In the genomic region with DNA sequence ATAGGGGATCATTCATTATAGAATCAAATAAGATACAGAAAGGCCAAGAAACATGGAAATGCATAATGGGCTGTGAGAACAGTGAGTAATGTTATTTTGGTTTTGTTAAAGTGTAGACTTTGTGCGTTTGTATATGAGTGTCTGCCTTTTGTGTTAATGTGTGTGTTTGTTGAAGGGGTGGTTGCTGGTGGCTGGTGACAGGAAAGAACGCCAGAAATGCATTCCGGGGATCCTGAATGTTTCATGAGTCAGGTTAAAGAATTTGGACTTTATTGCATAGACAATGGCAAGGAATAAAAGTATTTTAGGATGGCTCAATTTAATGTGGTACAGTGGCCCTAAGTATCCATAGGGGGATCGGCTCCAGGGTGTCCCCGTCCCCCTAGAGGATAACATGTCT, we compare ENCODE assay signal across 27 cellular contexts.
DNase-seq lines count a peak whose midpoint lies in the region; ATAC-seq, FAIRE-seq and TF ChIP-seq lines count a peak whose summit lies in the region.
"Had no signal": no experiment of that assay in that cellular context is flagged by ENCODE, and none has a peak within 500 bp of the region (broad histone marks: within the 10 kb centered on the region; RNA-seq: fewer than 3 reads in every experiment).

No MANE protein-coding gene starts in this region.

- no peaks in the 10 kb centered on the region for H3K9me3 Mint-ChIP-seq in astrocyte (ENCODE audit: unreplicated experiment)
- H3K9me3 Mint-ChIP-seq in osteocyte (ENCODE audit: unreplicated experiment) = no peaks in the 10 kb centered on the region
- no peaks in the 10 kb centered on the region for H3K9me3 Mint-ChIP-seq in endodermal cell

- no peak overlapping the region for H3K9ac ChIP-seq in PC-3 (ENCODE audit: low read length)
- H3K9ac ChIP-seq in astrocyte (ENCODE audit: low read length) = no peak overlapping the region
- H3K9ac ChIP-seq in endodermal cell (ENCODE audit: extremely low read depth, low read length, poor library complexity, severe bottlenecking) = no peak overlapping the region
- H3K9ac ChIP-seq: BLaER1 had no signal

- H4K20me1 ChIP-seq in PC-3 (ENCODE audit: low read length) = no peaks in the 10 kb centered on the region
- H4K20me1 ChIP-seq in astrocyte (ENCODE audit: insufficient read depth, low read length) = no peaks in the 10 kb centered on the region
- H4K20me1 ChIP-seq: BLaER1 had no signal

- peak; percentile 53 for ATAC-seq in PC-3
- ATAC-seq: GM12878 had no signal

- H3F3A ChIP-seq in PC-3 (ENCODE audit: low read length, unreplicated experiment) = no peaks in the 10 kb centered on the region

- 81 to 96% methylated on average over 3 to 5 of the region's 5 CpGs for WGBS in endodermal cell (ENCODE audit: insufficient coverage in 1 of 2, insufficient read length in 1 of 2), 2 experiments

- no peaks in the 10 kb centered on the region for H3K79me2 ChIP-seq in PC-3 (ENCODE audit: low read length)
- no peaks in the 10 kb centered on the region for H3K79me2 ChIP-seq in astrocyte (ENCODE audit: insufficient read depth, low read length)

- no peak overlapping the region for H3K27ac Mint-ChIP-seq in astrocyte (ENCODE audit: unreplicated experiment)
- peak overlapping the region; percentile 46 for H3K27ac Mint-ChIP-seq in osteocyte (ENCODE audit: unreplicated experiment)
- no peak overlapping the region for H3K27ac Mint-ChIP-seq in endodermal cell
- H3K27ac Mint-ChIP-seq: CD14-positive monocyte; CD4-positive, alpha-beta memory T cell; CD4-positive, CD25-positive, alpha-beta regulatory T cell had no signal

- peak; percentile 48 for DNase-seq in PC-3
- DNase-seq in astrocyte (ENCODE audit: low read depth) = peak; percentile 3
- DNase-seq in astrocyte of the spinal cord (ENCODE audit: low read depth, low spot score) = peak; percentile 13
- no peak for DNase-seq in osteocyte (ENCODE audit: extremely low spot score, unreplicated experiment)
- no peak for DNase-seq in NCI-H345 treated with DMSO at 0.1 percent for 48 hours (lab: John Stamatoyannopoulos, UW; ENCODE audit: unreplicated experiment)
- no peak for DNase-seq in NCI-H2227 (lab: John Stamatoyannopoulos, UW; ENCODE audit: unreplicated experiment)
- no peak for DNase-seq in endodermal cell
- no peak for DNase-seq in effector CD8-positive, alpha-beta T cell (lab: John Stamatoyannopoulos, UW)
- DNase-seq: 8988T; ACHN; BE2C; C1 segment of cervical spinal cord; CD4-positive, alpha-beta memory T cell; CD4-positive, CD25-positive, alpha-beta regulatory T cell; CD8-positive, alpha-beta memory T cell; COR-L47; DMS 273 treated with DMSO at 0.1 percent for 48 hours; DMS153; DMS53; DMS79 treated with DMSO at 0.1 percent for 48 hours; GDM1 had no signal

- no peaks in the 10 kb centered on the region for H3K36me3 Mint-ChIP-seq in astrocyte (ENCODE audit: low read depth, unreplicated experiment)
- H3K36me3 Mint-ChIP-seq in osteocyte (ENCODE audit: unreplicated experiment) = no peaks in the 10 kb centered on the region
- H3K36me3 Mint-ChIP-seq in endodermal cell (ENCODE audit: low read depth) = no peaks in the 10 kb centered on the region
- H3K36me3 Mint-ChIP-seq: CD14-positive monocyte; CD4-positive, alpha-beta memory T cell; CD4-positive, CD25-positive, alpha-beta regulatory T cell; CD8-positive, alpha-beta memory T cell had no signal

- H3K4me3 ChIP-seq in PC-3 (ENCODE audit: low read length) = no peak overlapping the region
- H3K4me3 ChIP-seq in astrocyte (ENCODE audit: insufficient read depth, low read depth, low read length) = no peak overlapping the region
- H3K4me3 ChIP-seq in astrocyte of the spinal cord (ENCODE audit: low read depth, low read length) = no peak overlapping the region
- no peak overlapping the region for H3K4me3 ChIP-seq in endodermal cell (ENCODE audit: low read length)
- H3K4me3 ChIP-seq: BLaER1, GM12878 had no signal

- H3K9me3 ChIP-seq in PC-3 (ENCODE audit: low read length) (no peaks in the 10 kb centered on the region), astrocyte (ENCODE audit: insufficient read depth, low read depth, low read length) (no peaks in the 10 kb centered on the region), endodermal cell (ENCODE audit: control insufficient read depth, low read length) (no peaks in the 10 kb centered on the region)
- H3K9me3 ChIP-seq: BE2C, BLaER1 had no signal

- CTCF ChIA-PET in PC-3 (lab: Charles Lee) = interaction anchor here (0.6 kb wide), 1 partner anchor 10 kb away, joined by 3 read pairs; no protein-coding TSS in a partner anchor

- 0 out of 2 replicates have a peak, but pooled peaks cover 4% of the 10 kb centered on the region for H3K4me1 ChIP-seq in PC-3 (ENCODE audit: insufficient read depth, low read length)
- H3K4me1 ChIP-seq in astrocyte (ENCODE audit: insufficient read depth, low read length) = no peaks in the 10 kb centered on the region
- H3K4me1 ChIP-seq in endodermal cell (ENCODE audit: control insufficient read depth, insufficient read depth, low read length) = no peaks in the 10 kb centered on the region
- H3K4me1 ChIP-seq: BE2C, BLaER1 had no signal

- TF ChIP-seq CTCF in PC-3 (conservative IDR thresholded peaks at IDR 0.05; ENCODE audit: low read depth, low read length) (no peak), astrocyte (IDR thresholded peaks at IDR 0.05; ENCODE audit: insufficient read depth, low read depth, low read length) (no peak), astrocyte of the spinal cord (IDR thresholded peaks at IDR 0.05; ENCODE audit: low read depth, low read length) (no peak), osteocyte (IDR thresholded peaks at IDR 0.05) (no peak), endodermal cell (conservative IDR thresholded peaks at IDR 0.05) (no peak)

- no peak for FAIRE-seq in astrocyte (lab: Jason Lieb, UNC)
- FAIRE-seq: A204.1, GM12878, GM12892, GM18507 had no signal

- intact Hi-C loops in PC-3 (cut with micrococcal nuclease) = no loop called here

- BruUV-seq in PC-3 (replicated peaks; lab: Mats Ljungman, UMichigan) = no TSS peak

- no peak overlapping the region for H3K27ac ChIP-seq in PC-3 (ENCODE audit: low read length)
- no peak overlapping the region for H3K27ac ChIP-seq in astrocyte (ENCODE audit: low read depth, low read length)
- H3K27ac ChIP-seq in endodermal cell (ENCODE audit: low read depth, low read length) = no peak overlapping the region
- H3K27ac ChIP-seq: BLaER1 had no signal

- H3K27me3 Mint-ChIP-seq in astrocyte (ENCODE audit: low read depth, unreplicated experiment) (no peaks in the 10 kb centered on the region), osteocyte (ENCODE audit: unreplicated experiment) (no peaks in the 10 kb centered on the region), endodermal cell (ENCODE audit: insufficient read depth) (no peaks in the 10 kb centered on the region)
- H3K27me3 Mint-ChIP-seq: CD4-positive, alpha-beta memory T cell; CD4-positive, CD25-positive, alpha-beta regulatory T cell; CD8-positive, alpha-beta memory T cell had no signal

- H3K4me3 Mint-ChIP-seq in astrocyte (ENCODE audit: unreplicated experiment) (no peak overlapping the region), osteocyte (ENCODE audit: unreplicated experiment) (no peak overlapping the region), endodermal cell (no peak overlapping the region)
- H3K4me3 Mint-ChIP-seq: CD14-positive monocyte; CD4-positive, alpha-beta memory T cell; CD4-positive, CD25-positive, alpha-beta regulatory T cell; CD8-positive, alpha-beta memory T cell had no signal

- POLR2A ChIA-PET in PC-3 (lab: Charles Lee; ENCODE audit: unreplicated experiment) = no interaction called here

- H3K27me3 ChIP-seq in PC-3 (ENCODE audit: low read length) (no peaks in the 10 kb centered on the region), astrocyte (ENCODE audit: insufficient read depth, low read length) (no peaks in the 10 kb centered on the region), endodermal cell (ENCODE audit: control insufficient read depth, insufficient read depth, low read length, poor library complexity, severe bottlenecking) (no peaks in the 10 kb centered on the region)
- H3K27me3 ChIP-seq: BE2C, BLaER1 had no signal

- no peak overlapping the region for H3K4me2 ChIP-seq in PC-3 (ENCODE audit: low read length)
- no peak overlapping the region for H3K4me2 ChIP-seq in astrocyte (ENCODE audit: low read length)
- H3K4me2 ChIP-seq: BLaER1 had no signal

- H3K4me1 Mint-ChIP-seq in astrocyte (ENCODE audit: low read depth, unreplicated experiment) (no peaks in the 10 kb centered on the region), osteocyte (ENCODE audit: unreplicated experiment) (peaks cover 8% of the 10 kb centered on the region), endodermal cell (no peaks in the 10 kb centered on the region)
- H3K4me1 Mint-ChIP-seq: CD14-positive monocyte; CD4-positive, alpha-beta memory T cell; CD4-positive, CD25-positive, alpha-beta regulatory T cell; CD8-positive, alpha-beta memory T cell had no signal

- no peaks in the 10 kb centered on the region for H3K9me2 ChIP-seq in PC-3 (replicated peaks; ENCODE audit: low read length)

- in situ Hi-C loops in astrocyte of the spinal cord (cut with HindIII; ENCODE audit: low sequenced_read_pairs) = no loop called here

- no peak overlapping the region for H2AFZ ChIP-seq in PC-3 (ENCODE audit: low read length)
- H2AFZ ChIP-seq in astrocyte (ENCODE audit: low read depth, low read length) = no peak overlapping the region

- no peaks in the 10 kb centered on the region for H3K36me3 ChIP-seq in PC-3 (ENCODE audit: low read depth, low read length)
- no peaks in the 10 kb centered on the region for H3K36me3 ChIP-seq in astrocyte (ENCODE audit: insufficient read depth, low read length)
- no peaks in the 10 kb centered on the region for H3K36me3 ChIP-seq in endodermal cell (ENCODE audit: control insufficient read depth, insufficient read depth, low read length)
- H3K36me3 ChIP-seq: BE2C, BLaER1 had no signal

Comparison
In these comparisons a context has a peak if more than half of its experiments do, and no peak if none do; other contexts are left out.
1. DNase-seq: peak in PC-3 (single experiment), astrocyte (single experiment) and astrocyte of the spinal cord (single experiment); none in osteocyte (single experiment), NCI-H345 treated with DMSO at 0.1 percent for 48 hours (single experiment), NCI-H2227 (single experiment), endodermal cell (single experiment) and effector CD8-positive, alpha-beta T cell (single experiment).